Comparison of ENCODE assay signal across 8 cellular contexts in genomic region chr11:66720223-66720898, GRCh38. TPM values are rescaled to one million over a fixed set of nuclear protein-coding genes. Genes with fewer than 3 reads are reported as not detected.
A peak's percentile ranks its signal among the peaks of the same experiment; 100 is the strongest.
DNase-seq lines count a peak whose midpoint lies in the region; ATAC-seq and FAIRE-seq lines count a peak whose summit lies in the region.

No MANE protein-coding gene starts in this region.

- no peaks in the 10 kb centered on the region for H3K36me3 Mint-ChIP-seq in activated CD4-positive, alpha-beta memory T cell treated with anti-CD3 and anti-CD28 coated beads for 36 hours

- peak overlapping the region in 1 of 2 donors; percentile 21 for H3K27ac ChIP-seq in small intestine (ENCODE audit: low read depth in 1 of 2, low read length in 1 of 2)

- H3K9me3 Mint-ChIP-seq in activated CD4-positive, alpha-beta memory T cell treated with anti-CD3 and anti-CD28 coated beads for 36 hours, result no peaks in the 10 kb centered on the region

- POLR2A ChIA-PET in activated CD4-positive, alpha-beta memory T cell treated with anti-CD3 and anti-CD28 coated beads for 36 hours (lab: Charles Lee), result no interaction called here

- no peak overlapping the region for H3K4me3 ChIP-seq in small intestine (ENCODE audit: low read depth in 1 of 2, low read length in 2 of 2)

- WGBS in small intestine, 3 donors, result 18 to 48% (median 26%) methylated on average over 15 of the region's 15 CpGs

- no peaks in the 10 kb centered on the region for H3K36me3 ChIP-seq in small intestine (ENCODE audit: control insufficient read depth in 2 of 2, insufficient read depth in 2 of 2, low read length in 2 of 2)

- H3K4me1 ChIP-seq in small intestine (ENCODE audit: control insufficient read depth in 2 of 2, insufficient read depth in 1 of 2, low read depth in 1 of 2, low read length in 1 of 2), result no peaks in the 10 kb centered on the region

- peak; percentile 100 for DNase-seq in DMS53 (lab: John Stamatoyannopoulos, UW)
- DNase-seq in NCI-H1417 (lab: John Stamatoyannopoulos, UW), result peak; percentile 90 to 98 (median 94)
- DNase-seq in activated CD4-positive, alpha-beta memory T cell treated with anti-CD3 and anti-CD28 coated beads for 36 hours, result peak; percentile 77
- DNase-seq in glomerular visceral epithelial cell (ENCODE audit: extremely low spot score), result peak; percentile 87
- DNase-seq in small intestine, result peak; percentile 64
- DNase-seq in GM19239 (ENCODE audit: insufficient read length, low spot score), result no peak

- H3K27me3 ChIP-seq in small intestine (ENCODE audit: control insufficient read depth in 2 of 2, insufficient read depth in 2 of 2, low read length in 2 of 2), result peaks cover 0 to 5% of the 10 kb centered on the region in 2 donors

- H3K4me3 Mint-ChIP-seq in activated CD4-positive, alpha-beta memory T cell treated with anti-CD3 and anti-CD28 coated beads for 36 hours, result no peak overlapping the region

- H3K27me3 Mint-ChIP-seq in activated CD4-positive, alpha-beta memory T cell treated with anti-CD3 and anti-CD28 coated beads for 36 hours, result peaks cover 33% of the 10 kb centered on the region

- no peaks in the 10 kb centered on the region for H3K9me3 ChIP-seq in small intestine (ENCODE audit: control insufficient read depth, low read depth)

- no peak overlapping the region for H3K27ac Mint-ChIP-seq in activated CD4-positive, alpha-beta memory T cell treated with anti-CD3 and anti-CD28 coated beads for 36 hours

- FAIRE-seq in small intestine (lab: Jason Lieb, UNC) (no peak), GM19239 (lab: Jason Lieb, UNC) (no peak)

- peaks cover 8% of the 10 kb centered on the region for H3K4me1 Mint-ChIP-seq in activated CD4-positive, alpha-beta memory T cell treated with anti-CD3 and anti-CD28 coated beads for 36 hours (ENCODE audit: low read depth)

- CTCF ChIA-PET in activated CD4-positive, alpha-beta memory T cell treated with anti-CD3 and anti-CD28 coated beads for 36 hours (lab: Charles Lee), result no interaction called here

- ATAC-seq in HG02759 (IDR thresholded peaks at IDR 0.05; ENCODE audit: unreplicated experiment) (no peak), GM18861 (IDR thresholded peaks at IDR 0.05; ENCODE audit: unreplicated experiment) (no peak)

- intact Hi-C loops in activated CD4-positive, alpha-beta memory T cell treated with anti-CD3 and anti-CD28 coated beads for 36 hours (cut with micrococcal nuclease), result loop anchor here (10.0 kb wide), 1 partner anchor 74 kb away; no protein-coding TSS in a partner anchor

RNA-seq across cellular contexts. Expression of gene SPTBN2, which starts 8.7 kb away (rescaled TPM):
- 1 to 10 TPM; 1.3 to 1.5 TPM for total RNA-seq in activated CD4-positive, alpha-beta memory T cell treated with anti-CD3 and anti-CD28 coated beads for 36 hours
- polyA plus RNA-seq in small intestine, result 1 to 10 TPM in 2 of 3 donors, under 1 TPM in 1; 0.27 to 5.0 (median 1.6) TPM

RNA-seq across cellular contexts. Expression of gene RBM4B, which starts 42.7 kb away (rescaled TPM):
- 10 to 100 TPM; 10.9 to 11.7 TPM for total RNA-seq in activated CD4-positive, alpha-beta memory T cell treated with anti-CD3 and anti-CD28 coated beads for 36 hours
- polyA plus RNA-seq in small intestine, result 10 to 100 TPM in 1 of 3 donors, 1 to 10 TPM in 2; 7.0 to 12.5 (median 10.0) TPM
